8 cellular contexts compared by ENCODE assay signal in genomic region chr12:76558684-76559276, GRCh38. TPM values are rescaled to one million over a fixed set of nuclear protein-coding genes. Genes with fewer than 3 reads are reported as not detected.
DNase-seq lines count a peak whose midpoint lies in the region; ATAC-seq and TF ChIP-seq lines count a peak whose summit lies in the region.

No MANE protein-coding gene starts in this region.

- peak; percentile 77 for ATAC-seq in CD4-positive, alpha-beta T cell (ENCODE audit: poor library complexity)
- ATAC-seq in GM19468 (IDR thresholded peaks at IDR 0.05; ENCODE audit: extremely low read depth, unreplicated experiment) (peak; percentile 33), Panc1 (peak; percentile 69)

- in situ Hi-C loops in Panc1 (cut with HindIII; ENCODE audit: low pct_unique_long_range_greater_than_20kb, low sequenced_read_pairs) = no loop called here

- H3K18ac ChIP-seq in neuronal stem cell (ENCODE audit: low read length) = peak overlapping the region; percentile 98

- H3K36me3 Mint-ChIP-seq in CD4-positive, alpha-beta T cell (ENCODE audit: low read depth) = peaks cover 38% of the 10 kb centered on the region

- H2BK15ac ChIP-seq in neuronal stem cell (ENCODE audit: low read length) = peak overlapping the region; percentile 99

- H3K36me3 ChIP-seq in Panc1 (ENCODE audit: control insufficient read depth, insufficient read depth, low read length) = no peaks in the 10 kb centered on the region; the same call in 1 of the 2 replicates
- H3K36me3 ChIP-seq in neuronal stem cell (replicated peaks in 1 of 2; ENCODE audit: control insufficient read depth in 2 of 2, insufficient read depth in 2 of 2, low read length in 2 of 2) = no peaks in the 10 kb centered on the region

- no peak overlapping the region for H4K8ac ChIP-seq in neuronal stem cell (ENCODE audit: low read depth, low read length)

- no CpG with 5 or more reads among the region's 24 CpGs for WGBS in neuronal stem cell (ENCODE audit: extremely low coverage in 2 of 2, insufficient read length in 2 of 2, insufficient replicate concordance in 1 of 2), 2 donors

- peak overlapping the region; percentile 42 for H3K4me2 ChIP-seq in neuronal stem cell (ENCODE audit: insufficient read depth, low read length, poor library complexity, severe bottlenecking)

- H3K27me3 Mint-ChIP-seq in CD4-positive, alpha-beta T cell = no peaks in the 10 kb centered on the region

- peak overlapping the region; percentile 97 for H3K9ac ChIP-seq in neuronal stem cell (ENCODE audit: low read depth, low read length, poor library complexity)

- POLR2A ChIA-PET in CD4-positive, alpha-beta T cell (lab: Charles Lee) = interaction anchor here (0.6 to 3.5 kb wide), 29 partner anchors 8 to 1168 kb away, joined by 3 to 39 read pairs (median 5); partner anchors contain the start of genes BBS10, GLIPR1, GLIPR1L2 and KRR1
- POLR2A ChIA-PET in Panc1 (lab: Charles Lee) = no interaction called here

- no peak overlapping the region for H2BK12ac ChIP-seq in neuronal stem cell (ENCODE audit: low read length)

- no peak overlapping the region for H3K4ac ChIP-seq in neuronal stem cell (ENCODE audit: low read length)

- peak overlapping the region; percentile 56 for H3K14ac ChIP-seq in neuronal stem cell (ENCODE audit: low read length)

- no peaks in the 10 kb centered on the region for H3K9me3 ChIP-seq in CD4-positive, alpha-beta T cell (ENCODE audit: control insufficient read depth, low read length)
- H3K9me3 ChIP-seq in Panc1 (ENCODE audit: control insufficient read depth, insufficient read depth, low read depth, low read length) (no peaks in the 10 kb centered on the region), neuronal stem cell (replicated peaks in 1 of 2; ENCODE audit: control insufficient read depth in 2 of 2, insufficient read depth in 1 of 2, low read depth in 1 of 2, low read length in 2 of 2) (no peaks in the 10 kb centered on the region)

- peaks cover 4% of the 10 kb centered on the region for H3K79me1 ChIP-seq in neuronal stem cell (ENCODE audit: low read depth, low read length)

- no peaks in the 10 kb centered on the region for H3K9me3 Mint-ChIP-seq in CD4-positive, alpha-beta T cell

- peak overlapping the region; percentile 75 for H2BK5ac ChIP-seq in neuronal stem cell (ENCODE audit: low read length)

- H3K4me1 ChIP-seq in Panc1 (ENCODE audit: control insufficient read depth, insufficient read depth, low read length) = peaks cover 22% of the 10 kb centered on the region
- peaks cover 0 to 1% of the 10 kb centered on the region in 2 donors for H3K4me1 ChIP-seq in neuronal stem cell (ENCODE audit: control insufficient read depth in 2 of 2, insufficient read depth in 1 of 2, low read depth in 1 of 2, low read length in 2 of 2)

- peaks cover 53% of the 10 kb centered on the region for H3K4me1 Mint-ChIP-seq in CD4-positive, alpha-beta T cell (ENCODE audit: low read depth)

- peak overlapping the region; percentile 89 for H2AFZ ChIP-seq in neuronal stem cell (ENCODE audit: low read length)

- intact Hi-C loops in CD4-positive, alpha-beta T cell (cut with DNase I, micrococcal nuclease) = loop anchor here (2.0 to 5.0 kb wide), 6 partner anchors 36 to 474 kb away; partner anchors contain the start of genes NAP1L1 (in 2 of the 2), BBS10 (in 1 of the 2) and ZDHHC17 (in 1 of the 2)
- intact Hi-C loops in Panc1 (cut with micrococcal nuclease; ENCODE audit: unreplicated experiment) = no loop called here

- peak overlapping the region; percentile 95 for H4K91ac ChIP-seq in neuronal stem cell (ENCODE audit: low read depth, low read length, poor library complexity)

- no peak for TF ChIP-seq CTCF in CD4-positive, alpha-beta T cell (IDR thresholded peaks at IDR 0.05)
- TF ChIP-seq CTCF in HL-60 (IDR thresholded peaks at IDR 0.05; ENCODE audit: insufficient read depth, low read length) (no peak), Panc1 (IDR thresholded peaks at IDR 0.05) (no peak), fibroblast of the aortic adventitia (IDR thresholded peaks at IDR 0.05; ENCODE audit: insufficient read depth, low read length) (no peak)

- no peaks in the 10 kb centered on the region for H3K27me3 ChIP-seq in CD4-positive, alpha-beta T cell (ENCODE audit: control insufficient read depth, insufficient read depth, low read length)
- H3K27me3 ChIP-seq in HL-60 (ENCODE audit: insufficient read depth, poor library complexity, severe bottlenecking) = no peaks in the 10 kb centered on the region
- no peaks in the 10 kb centered on the region for H3K27me3 ChIP-seq in Panc1 (ENCODE audit: control insufficient read depth, insufficient read depth, low read length)
- no peaks in the 10 kb centered on the region for H3K27me3 ChIP-seq in neuronal stem cell (ENCODE audit: control insufficient read depth in 3 of 3, insufficient read depth in 3 of 3, low read depth in 1 of 3, low read length in 3 of 3)

- H2AK5ac ChIP-seq in neuronal stem cell (ENCODE audit: low read depth, low read length) = peak overlapping the region; percentile 37

- no TSS peak for BruUV-seq in Panc1 (replicated peaks; lab: Mats Ljungman, UMichigan)

- DNase-seq in CD4-positive, alpha-beta T cell = peak; percentile 52 to 90 (median 72)
- peak; percentile 36 to 92 for DNase-seq in HL-60 (ENCODE audit: low read depth in 1 of 2, low spot score in 1 of 2)
- DNase-seq in Panc1 (ENCODE audit: low read depth, low spot score) = no peak
- peak; percentile 63 to 70 for DNase-seq in activated T-helper 1 cell treated with anti-CD3 and anti-CD28 coated beads, Interleukin-2, amount 50 U/mL, for 16 hours (ENCODE audit: low read depth in 1 of 2, low spot score in 1 of 2)
- peak; percentile 33 for DNase-seq in fibroblast of the aortic adventitia (ENCODE audit: low read depth)
- peak; percentile 46 for DNase-seq in neuronal stem cell (ENCODE audit: low spot score)
- peak; percentile 62 for DNase-seq in superior temporal gyrus (ENCODE audit: extremely low spot score)

- peak overlapping the region; percentile 95 for H3K27ac Mint-ChIP-seq in CD4-positive, alpha-beta T cell

- H2BK120ac ChIP-seq in neuronal stem cell (ENCODE audit: low read depth, low read length) = peak overlapping the region; percentile 81

- peak overlapping the region; percentile 94 for H3K4me3 Mint-ChIP-seq in CD4-positive, alpha-beta T cell

- peak overlapping the region; percentile 99 for H3K27ac ChIP-seq in CD4-positive, alpha-beta T cell (ENCODE audit: low read depth, low read length)
- H3K27ac ChIP-seq in HL-60 (replicated peaks) (peak overlapping the region; percentile 97), Panc1 (ENCODE audit: low read length) (peak overlapping the region; percentile 86), neuronal stem cell (replicated peaks; ENCODE audit: low read length) (peak overlapping the region; percentile 93)

- H3K4me3 ChIP-seq in HL-60 (replicated peaks; ENCODE audit: insufficient read depth, low read length) (peak overlapping the region; percentile 96), Panc1 (ENCODE audit: low read depth in 2 of 2, low read length in 2 of 2) (peak overlapping the region; percentile 73 to 99), fibroblast of the aortic adventitia (ENCODE audit: low read depth, low read length) (peak overlapping the region; percentile 96), neuronal stem cell (ENCODE audit: low read length in 2 of 2) (peak overlapping the region; percentile 94 to 97)

- CTCF ChIA-PET in CD4-positive, alpha-beta T cell (lab: Charles Lee) = interaction anchor here (0.7 to 1.5 kb wide), 4 partner anchors 8 to 107 kb away, joined by 3 to 5 read pairs (median 3); no protein-coding TSS in a partner anchor
- CTCF ChIA-PET in Panc1 (lab: Charles Lee) = interaction anchor here (0.6 kb wide), 1 partner anchor 1400 kb away, joined by 7 read pairs; no protein-coding TSS in a partner anchor

- peak overlapping the region; percentile 65 for H3K23ac ChIP-seq in neuronal stem cell (ENCODE audit: low read depth, low read length, poor library complexity)

RNA-seq across cellular contexts. Expression of gene OSBPL8, which starts 0.8 kb away (rescaled TPM):
- total RNA-seq in CD4-positive, alpha-beta T cell = 100 to 1,000 TPM; 154 to 160 TPM
- total RNA-seq in Panc1 (2021; ENCODE audit: unreplicated experiment) (76.9 TPM), fibroblast of the aortic adventitia (ENCODE audit: low replicate concordance) (133 and 243 TPM in 2 replicates)
- 18.0 TPM for polyA plus RNA-seq in Panc1 (2012; ENCODE audit: insufficient read length)
- polyA plus RNA-seq in neuronal stem cell (2013, experiment 1 of 2) = 42.5 TPM
- 43.9 TPM for polyA plus RNA-seq in neuronal stem cell (2013, experiment 2 of 2)
